Comparison of ENCODE assay signal across 29 cellular contexts in genomic region chr3:23450051-23450450, GRCh38.
"Had no signal": no experiment of that assay in that cellular context is flagged by ENCODE, and none has a peak within 500 bp of the region (broad histone marks: within the 10 kb centered on the region; RNA-seq: fewer than 3 reads in every experiment).

No MANE protein-coding gene starts in this region.

- DNase-seq: hypothalamus; immature natural killer cell; kidney; lower lobe of right lung; mammary epithelial cell; mesenchymal stem cell; naive B cell; natural killer cell; nephron progenitor cell; occipital lobe; psoas muscle; right lobe of liver; stimulated activated CD4-positive, alpha-beta T cell treated with anti-CD3 and anti-CD28 coated beads, Interleukin-12 subunit alpha, Interleukin-12 subunit beta, amount 100 ng/mL, for 4 hours; stimulated activated CD4-positive, alpha-beta T cell treated with anti-CD3 and anti-CD28 coated beads, Interleukin-15, amount 100 ng/mL, for 24 hours; stimulated activated CD4-positive, alpha-beta T cell treated with anti-CD3 and anti-CD28 coated beads, Interleukin-2, amount 100 ng/mL, for 24 hours; stimulated activated CD4-positive, alpha-beta T cell treated with anti-CD3 and anti-CD28 coated beads, Interleukin-4, amount 100 ng/mL, for 1 hour; stimulated activated naive CD4-positive, alpha-beta T cell treated with Interleukin-2 at 50 U/mL for 16 hours; stimulated activated naive CD8-positive, alpha-beta T cell treated with anti-CD3 and anti-CD28 coated beads, Interleukin-15, amount 100 ng/mL, for 72 hours; tibial artery; trophoblast cell; upper lobe of right lung had no signal

- H3K4me3 ChIP-seq: heart left ventricle, lower lobe of right lung, neural progenitor cell, psoas muscle, right lobe of liver, skin epidermis, thoracic aorta, tibial artery, upper lobe of right lung had no signal

- H3K9ac ChIP-seq: neural progenitor cell, parathyroid adenoma had no signal

- H3K36me3 ChIP-seq: heart left ventricle, lower lobe of right lung, neural progenitor cell, neutrophil, right lobe of liver, thoracic aorta, tibial artery, upper lobe of right lung had no signal

- FAIRE-seq: islet of Langerhans, urothelium cell line had no signal

- H3K27me3 ChIP-seq: heart left ventricle, neural progenitor cell, neutrophil, right lobe of liver, tibial artery, upper lobe of right lung had no signal

- H3K27ac ChIP-seq: lower lobe of right lung, neural progenitor cell, neutrophil, parathyroid adenoma, psoas muscle, right lobe of liver, skin epidermis, thoracic aorta, tibial artery, upper lobe of right lung had no signal

- H3K4me1 ChIP-seq: parathyroid adenoma, upper lobe of right lung had no signal

- ATAC-seq: lower lobe of right lung; natural killer cell; psoas muscle; right lobe of liver; stimulated activated naive CD8-positive, alpha-beta T cell treated with anti-CD3 and anti-CD28 coated beads, Interleukin-15, amount 100 ng/mL, for 72 hours; upper lobe of right lung had no signal

- H3K4me2 ChIP-seq: neural progenitor cell had no signal

- H3K9me3 ChIP-seq: heart left ventricle, lower lobe of right lung, neutrophil, psoas muscle, right lobe of liver, thoracic aorta, tibial artery, upper lobe of right lung had no signal
